20 cellular contexts compared by ENCODE assay signal in the genomic region with DNA sequence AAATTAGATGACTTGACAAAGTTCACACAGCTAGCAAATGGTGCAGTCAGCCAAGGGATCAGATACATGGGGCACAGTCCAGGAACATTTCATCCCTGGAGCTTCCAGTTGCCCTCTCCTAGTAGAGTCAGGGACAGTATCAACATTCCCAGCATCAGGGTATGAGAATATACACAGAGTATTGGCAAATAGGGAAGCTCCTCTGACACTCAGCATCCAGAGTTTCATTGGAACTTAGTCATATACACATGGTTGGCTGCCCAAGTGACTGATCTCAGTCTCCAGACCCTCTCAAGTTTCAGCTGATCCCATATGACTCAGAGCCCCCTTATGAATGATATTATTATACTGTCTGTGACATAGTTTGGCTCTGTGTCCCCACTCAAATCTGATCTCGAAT. TPM values are rescaled to one million over a fixed set of nuclear protein-coding genes. Genes with fewer than 3 reads are reported as not detected.
DNase-seq lines count a peak whose midpoint lies in the region; ATAC-seq, FAIRE-seq and TF ChIP-seq lines count a peak whose summit lies in the region.
"Had no signal": no experiment of that assay in that cellular context is flagged by ENCODE, and none has a peak within 500 bp of the region (broad histone marks: within the 10 kb centered on the region; RNA-seq: fewer than 3 reads in every experiment).

No MANE protein-coding gene starts in this region.

- H3K9me3 ChIP-seq in PC-3 (ENCODE audit: low read length) (no peaks in the 10 kb centered on the region), gastrocnemius medialis (no peaks in the 10 kb centered on the region)

- no peak overlapping the region for H3K4me3 ChIP-seq in GM23338
- H3K4me3 ChIP-seq in PC-3 (ENCODE audit: low read length) = no peak overlapping the region
- H3K4me3 ChIP-seq in gastrocnemius medialis = no peak overlapping the region
- H3K4me3 ChIP-seq: GM23248 had no signal

- no peaks in the 10 kb centered on the region for H3K27me3 ChIP-seq in GM23338 (ENCODE audit: insufficient read depth)
- H3K27me3 ChIP-seq in PC-3 (ENCODE audit: low read length) = no peaks in the 10 kb centered on the region
- no peaks in the 10 kb centered on the region for H3K27me3 ChIP-seq in gastrocnemius medialis

- ATAC-seq in GM23338 = no peak
- peak; percentile 20; the same call in 1 of the 2 replicates for ATAC-seq in PC-3
- ATAC-seq in gastrocnemius medialis = peak; percentile 41 to 85
- no peak for ATAC-seq in HG03025 (IDR thresholded peaks at IDR 0.05; ENCODE audit: low FRiP score, unreplicated experiment)

- no peak for FAIRE-seq in D721Med (lab: Jason Lieb, UNC)
- FAIRE-seq: A204.1, GM19239 had no signal

- TF ChIP-seq POLR2A in gastrocnemius medialis (IDR thresholded peaks at IDR 0.05) = no peak

- H3K36me3 Mint-ChIP-seq in GM23338 (ENCODE audit: low read depth) (no peaks in the 10 kb centered on the region), osteocyte (ENCODE audit: unreplicated experiment) (no peaks in the 10 kb centered on the region)

- POLR2A ChIA-PET in PC-3 (lab: Charles Lee; ENCODE audit: unreplicated experiment) = no interaction called here

- DNase-seq in GM23338 (ENCODE audit: low spot score) (no peak), PC-3 (peak; percentile 4), kidney glomerular epithelial cell (lab: John Stamatoyannopoulos, UW) (peak; percentile 2), gastrocnemius medialis (no peak), osteocyte (ENCODE audit: extremely low spot score, unreplicated experiment) (no peak), D721Med (ENCODE audit: insufficient read length, low spot score) (no peak)
- DNase-seq: ACHN; Caco-2; CD4-positive, alpha-beta T cell; DMS79 treated with DMSO at 0.1 percent for 48 hours; GF-D8; GM23248; H9 had no signal

- H3K27ac Mint-ChIP-seq in GM23338 (no peak overlapping the region), osteocyte (ENCODE audit: unreplicated experiment) (no peak overlapping the region)
- H3K27ac Mint-ChIP-seq: CD4-positive, alpha-beta T cell; H9 had no signal

- BruUV-seq in PC-3 (replicated peaks; lab: Mats Ljungman, UMichigan) = no TSS peak

- H3K4me1 Mint-ChIP-seq in GM23338 = no peaks in the 10 kb centered on the region
- H3K4me1 Mint-ChIP-seq in osteocyte (ENCODE audit: unreplicated experiment) = no peaks in the 10 kb centered on the region
- H3K4me1 Mint-ChIP-seq: H9 had no signal

- H3K4me3 Mint-ChIP-seq in GM23338 = no peak overlapping the region
- H3K4me3 Mint-ChIP-seq in osteocyte (ENCODE audit: unreplicated experiment) = no peak overlapping the region
- H3K4me3 Mint-ChIP-seq: CD4-positive, alpha-beta T cell; H9 had no signal

- TF ChIP-seq CTCF in GM23338 (conservative IDR thresholded peaks at IDR 0.05; ENCODE audit: low read depth in 2 of 2) (no peak), PC-3 (conservative IDR thresholded peaks at IDR 0.05; ENCODE audit: low read depth, low read length) (no peak), gastrocnemius medialis (IDR thresholded peaks at IDR 0.05 in 4 of 5, conservative IDR thresholded peaks at IDR 0.05 in 1 of 5) (no peak), osteocyte (IDR thresholded peaks at IDR 0.05) (no peak), D721Med (IDR thresholded peaks at IDR 0.05; ENCODE audit: insufficient read depth, missing control alignments) (no peak)

- H2AFZ ChIP-seq in GM23338 (peak overlapping the region; percentile 3; the same call in 1 of the 2 replicates), PC-3 (ENCODE audit: low read length) (no peak overlapping the region)
- H2AFZ ChIP-seq: GM23248 had no signal

- in situ Hi-C loops in gastrocnemius medialis (cut with MboI; ENCODE audit: low sequenced_read_pairs in 4 of 4) = no loop called here

- H3K4me1 ChIP-seq in GM23338 (ENCODE audit: insufficient read depth) (no peaks in the 10 kb centered on the region), PC-3 (ENCODE audit: insufficient read depth, low read length) (no peaks in the 10 kb centered on the region), gastrocnemius medialis (peaks cover 0 to 2% of the 10 kb centered on the region in 2 donors)
- H3K4me1 ChIP-seq: Caco-2 had no signal

- H3K4me2 ChIP-seq in GM23338 = no peak overlapping the region
- no peak overlapping the region for H3K4me2 ChIP-seq in PC-3 (ENCODE audit: low read length)
- H3K4me2 ChIP-seq: KMS-11 had no signal

- H3K9me2 ChIP-seq in GM23338 (ENCODE audit: insufficient read depth) = no peaks in the 10 kb centered on the region
- no peaks in the 10 kb centered on the region for H3K9me2 ChIP-seq in PC-3 (replicated peaks; ENCODE audit: low read length)

- H3K27ac ChIP-seq in GM23338 (ENCODE audit: low read depth) (no peak overlapping the region), PC-3 (ENCODE audit: low read length) (no peak overlapping the region), gastrocnemius medialis (no peak overlapping the region)
- H3K27ac ChIP-seq: C4-2B, GM23248, KMS-11 had no signal

- H3K27me3 Mint-ChIP-seq in GM23338 (ENCODE audit: insufficient read depth, low read depth, poor library complexity) = no peaks in the 10 kb centered on the region
- no peaks in the 10 kb centered on the region for H3K27me3 Mint-ChIP-seq in osteocyte (ENCODE audit: unreplicated experiment)
- H3K27me3 Mint-ChIP-seq: CD4-positive, alpha-beta T cell had no signal

- H3K79me2 ChIP-seq in GM23338 (replicated peaks; ENCODE audit: insufficient read depth) = no peaks in the 10 kb centered on the region
- H3K79me2 ChIP-seq in PC-3 (ENCODE audit: low read length) = no peaks in the 10 kb centered on the region

- intact Hi-C loops in PC-3 (cut with micrococcal nuclease) (no loop called here), gastrocnemius medialis (cut with DNase I; ENCODE audit: low total_unique reads) (no loop called here)

- H3K36me3 ChIP-seq in GM23338 (ENCODE audit: insufficient read depth) (no peaks in the 10 kb centered on the region), PC-3 (ENCODE audit: low read depth, low read length) (no peaks in the 10 kb centered on the region), gastrocnemius medialis (no peaks in the 10 kb centered on the region)

- H3F3A ChIP-seq in GM23338 (replicated peaks; ENCODE audit: low read depth) = no peaks in the 10 kb centered on the region
- no peaks in the 10 kb centered on the region for H3F3A ChIP-seq in PC-3 (ENCODE audit: low read length, unreplicated experiment)

- peaks cover 3% of the 10 kb centered on the region; the same call in 1 of the 3 replicates for H3K9me3 Mint-ChIP-seq in GM23338
- peaks cover 5% of the 10 kb centered on the region for H3K9me3 Mint-ChIP-seq in osteocyte (ENCODE audit: unreplicated experiment)
- H3K9me3 Mint-ChIP-seq: CD4-positive, alpha-beta T cell had no signal

- H4K20me1 ChIP-seq in GM23338 (replicated peaks; ENCODE audit: insufficient read depth) = no peaks in the 10 kb centered on the region
- H4K20me1 ChIP-seq in PC-3 (ENCODE audit: low read length) = no peaks in the 10 kb centered on the region

- CTCF ChIA-PET in PC-3 (lab: Charles Lee) = no interaction called here

- H3K9ac ChIP-seq in PC-3 (ENCODE audit: low read length) = no peak overlapping the region
- H3K9ac ChIP-seq: GM23248, KMS-11 had no signal

TF ChIP-seq in GM23338, 12 proteins besides CTCF, POLR2A, EP300 and RAD21 (continues in another document):
- TF ChIP-seq, protein P1, sequence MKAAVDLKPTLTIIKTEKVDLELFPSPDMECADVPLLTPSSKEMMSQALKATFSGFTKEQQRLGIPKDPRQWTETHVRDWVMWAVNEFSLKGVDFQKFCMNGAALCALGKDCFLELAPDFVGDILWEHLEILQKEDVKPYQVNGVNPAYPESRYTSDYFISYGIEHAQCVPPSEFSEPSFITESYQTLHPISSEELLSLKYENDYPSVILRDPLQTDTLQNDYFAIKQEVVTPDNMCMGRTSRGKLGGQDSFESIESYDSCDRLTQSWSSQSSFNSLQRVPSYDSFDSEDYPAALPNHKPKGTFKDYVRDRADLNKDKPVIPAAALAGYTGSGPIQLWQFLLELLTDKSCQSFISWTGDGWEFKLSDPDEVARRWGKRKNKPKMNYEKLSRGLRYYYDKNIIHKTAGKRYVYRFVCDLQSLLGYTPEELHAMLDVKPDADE (IDR thresholded peaks at IDR 0.05) = no peak
- TF ChIP-seq STAT1 (IDR thresholded peaks at IDR 0.05; ENCODE audit: unreplicated experiment) = no peak
- no peak for TF ChIP-seq CREB1 (CRISPR knock-in tag; IDR thresholded peaks at IDR 0.05; ENCODE audit: low read depth)
- no peak for TF ChIP-seq EZH2 (IDR thresholded peaks at IDR 0.05; ENCODE audit: low read depth, unreplicated experiment)
- TF ChIP-seq EZH2phosphoT487 (IDR thresholded peaks at IDR 0.05; ENCODE audit: unreplicated experiment) = no peak
- no peak for TF ChIP-seq REST (IDR thresholded peaks at IDR 0.05; ENCODE audit: unreplicated experiment)
- no peak for TF ChIP-seq ZNF114 (CRISPR knock-in tag; IDR thresholded peaks at IDR 0.05)
- TF ChIP-seq ZNF331 (CRISPR knock-in tag; IDR thresholded peaks at IDR 0.05; ENCODE audit: low read depth) = no peak
- no peak for TF ChIP-seq JUNB (IDR thresholded peaks at IDR 0.05; ENCODE audit: unreplicated experiment)

RNA-seq across cellular contexts. Expression of gene KCTD8, which starts 13.7 kb away (rescaled TPM):
- total RNA-seq in GM23338 (2014; rRNA removed; shearing (Covaris generic)) = 5.0 and 6.1 TPM in 2 replicates
- 2.7 and 2.8 TPM in 2 replicates for polyA plus RNA-seq in GM23338 (2016; fragmentation: Nextera tagmentation; extraction: Ambion mirVana)
- total RNA-seq in PC-3 (2014; rRNA removed) = 0.35 TPM in 1 of 2 replicates, not detected in the other
- total RNA-seq in gastrocnemius medialis = 1 to 10 TPM in 2 of 4 donors, under 1 TPM in 2; 0.71 to 2.8 (median 1.4) TPM
- not detected in 2 replicates for total RNA-seq in osteocyte
- total RNA-seq: Caco-2; CD4-positive, alpha-beta T cell; GM23248; HT-29 had no signal
- polyA plus RNA-seq: BJ, GM23248 had no signal

Comparison
In these comparisons a context has a peak if more than half of its experiments do, and no peak if none do; other contexts are left out.
1. ATAC-seq: peak in PC-3 (single experiment) and gastrocnemius medialis (2 of 2); none in GM23338 (single experiment) and HG03025 (single experiment).
2. DNase-seq: peak in PC-3 (single experiment) and kidney glomerular epithelial cell (single experiment); none in GM23338 (single experiment), gastrocnemius medialis (0 of 2), osteocyte (single experiment) and D721Med (single experiment).